ENCODE assay signal across 8 cellular contexts in the genomic region with DNA sequence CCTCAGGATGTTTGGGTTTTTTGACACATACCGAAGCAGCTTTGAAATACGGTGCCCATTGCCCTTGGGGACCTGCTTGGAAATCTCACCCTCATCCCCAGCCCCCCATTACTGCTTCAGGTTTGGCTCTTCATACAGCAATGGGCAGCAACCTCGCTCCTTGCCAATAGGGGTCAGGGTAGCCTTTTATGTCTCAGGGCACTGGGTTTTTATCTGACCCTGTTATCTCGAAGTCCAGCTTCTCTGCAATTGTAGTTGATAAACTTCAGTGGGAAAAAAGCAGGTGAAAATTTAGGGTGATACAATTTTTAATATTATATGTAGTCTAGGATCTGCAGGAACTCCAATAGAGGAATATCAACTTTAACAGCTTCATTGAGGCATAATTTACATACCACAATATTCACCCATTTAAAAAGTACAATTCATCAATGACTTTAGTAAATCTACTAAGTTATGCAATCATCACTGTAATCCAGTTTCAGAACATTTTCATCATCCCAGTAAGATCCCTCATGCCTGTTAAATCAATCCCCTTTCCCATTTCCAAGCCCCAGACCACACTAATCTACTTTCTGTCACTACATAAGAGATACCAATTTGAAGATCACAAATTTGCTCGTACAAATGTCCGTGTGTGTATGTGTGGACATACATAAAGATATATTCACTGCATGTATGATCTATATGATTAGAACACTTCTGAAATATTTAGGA.
DNase-seq lines count a peak whose midpoint lies in the region; ATAC-seq and TF ChIP-seq lines count a peak whose summit lies in the region.

No MANE protein-coding gene starts in this region.

- no peak overlapping the region for H2AFZ ChIP-seq in MM.1S (ENCODE audit: low read length)
- H2AFZ ChIP-seq in mammary epithelial cell (ENCODE audit: low read depth, low read length), result no peak overlapping the region

- no peak for ATAC-seq in activated CD4-positive, alpha-beta T cell treated with anti-CD3 and anti-CD28 coated beads for 36 hours
- ATAC-seq in omental fat pad (ENCODE audit: low FRiP score), result no peak
- no peak for ATAC-seq in GM19023 (IDR thresholded peaks at IDR 0.05; ENCODE audit: unreplicated experiment)

- no peak overlapping the region for H3K27ac ChIP-seq in MM.1S (ENCODE audit: low read length)
- H3K27ac ChIP-seq in mammary epithelial cell (ENCODE audit: insufficient read depth, low read depth, low read length), result no peak overlapping the region

- H4K20me1 ChIP-seq in MM.1S (ENCODE audit: insufficient read depth, low read length), result no peaks in the 10 kb centered on the region
- no peaks in the 10 kb centered on the region for H4K20me1 ChIP-seq in mammary epithelial cell (ENCODE audit: insufficient read depth, low read length)

- H3K4me1 ChIP-seq in MM.1S (ENCODE audit: low read length) (peaks cover 2% of the 10 kb centered on the region; the same call in 1 of the 2 replicates), mammary epithelial cell (ENCODE audit: insufficient read depth, low read length) (peaks cover 10% of the 10 kb centered on the region)

- no peaks in the 10 kb centered on the region for H3K9me3 ChIP-seq in MM.1S (replicated peaks; ENCODE audit: insufficient read depth, low read length)
- no peaks in the 10 kb centered on the region for H3K9me3 ChIP-seq in mammary epithelial cell (replicated peaks; ENCODE audit: insufficient read depth, low read length)

- no peaks in the 10 kb centered on the region for H3K27me3 Mint-ChIP-seq in activated CD4-positive, alpha-beta T cell treated with anti-CD3 and anti-CD28 coated beads for 36 hours
- H3K27me3 Mint-ChIP-seq in neural crest cell (ENCODE audit: low read depth), result no peaks in the 10 kb centered on the region

- H3K36me3 ChIP-seq in MM.1S (replicated peaks; ENCODE audit: insufficient read depth, low read length) (no peaks in the 10 kb centered on the region), mammary epithelial cell (ENCODE audit: insufficient read depth, low read length) (no peaks in the 10 kb centered on the region)

- in situ Hi-C loops in mammary epithelial cell (cut with MboI; ENCODE audit: low sequenced_read_pairs in 2 of 2), result no loop called here

- no peak overlapping the region for H3K9ac ChIP-seq in MM.1S (ENCODE audit: low read length)
- no peak overlapping the region for H3K9ac ChIP-seq in mammary epithelial cell (ENCODE audit: insufficient read depth, low read length)

- intact Hi-C loops in activated CD4-positive, alpha-beta T cell treated with anti-CD3 and anti-CD28 coated beads for 36 hours (cut with DNase I, micrococcal nuclease), result loop anchor here in 1 of 2 experiments (5.0 kb wide), 1 partner anchor 391 kb away; no protein-coding TSS in a partner anchor
- intact Hi-C loops in mammary epithelial cell (cut with micrococcal nuclease), result loop anchor here (1.0 to 10.0 kb wide), 7 partner anchors 77 to 505 kb away; no protein-coding TSS in a partner anchor

- POLR2A ChIA-PET in activated CD4-positive, alpha-beta T cell treated with anti-CD3 and anti-CD28 coated beads for 36 hours (lab: Charles Lee), result no interaction called here

- no peaks in the 10 kb centered on the region for H3K4me1 Mint-ChIP-seq in activated CD4-positive, alpha-beta T cell treated with anti-CD3 and anti-CD28 coated beads for 36 hours
- peaks cover 9% of the 10 kb centered on the region for H3K4me1 Mint-ChIP-seq in neural crest cell

- no peaks in the 10 kb centered on the region for H3F3A ChIP-seq in MM.1S (ENCODE audit: insufficient read depth, low read length)

- no TSS peak for BruUV-seq in mammary epithelial cell (replicated peaks; lab: Mats Ljungman, UMichigan)

- CTCF ChIA-PET in activated CD4-positive, alpha-beta T cell treated with anti-CD3 and anti-CD28 coated beads for 36 hours (lab: Charles Lee), result no interaction called here
- CTCF ChIA-PET in mammary epithelial cell (lab: Charles Lee; ENCODE audit: low non-redundant PET), result interaction anchor here (0.7 kb wide), 1 partner anchor 393 kb away, joined by 3 read pairs; no protein-coding TSS in a partner anchor

- TF ChIP-seq CTCF in MM.1S (IDR thresholded peaks at IDR 0.05; ENCODE audit: low read length) (peak; percentile 78), mammary epithelial cell (conservative IDR thresholded peaks at IDR 0.05 in 1 of 2, IDR thresholded peaks at IDR 0.05 in 1 of 2; ENCODE audit: extremely low read depth in 1 of 2, insufficient read depth in 1 of 2, low read depth in 1 of 2, low read length in 2 of 2) (peak; percentile 67 to 77), neural crest cell (conservative IDR thresholded peaks at IDR 0.05) (peak; percentile 66), omental fat pad (IDR thresholded peaks at IDR 0.05) (no peak)

- peak; percentile 16 for DNase-seq in activated CD4-positive, alpha-beta T cell treated with anti-CD3 and anti-CD28 coated beads for 36 hours
- no peak for DNase-seq in activated CD4-positive, alpha-beta T cell treated with anti-CD3 and anti-CD28 coated beads, Interleukin-2, amount 50 U/mL, for 4 hours
- DNase-seq in MM.1S, result peak; percentile 52
- DNase-seq in mammary epithelial cell, result peak; percentile 29
- DNase-seq in neural crest cell (ENCODE audit: low read depth, low spot score), result peak; percentile 26
- DNase-seq in dedifferentiated amniotic fluid mesenchymal stem cell (ENCODE audit: extremely low spot score), result no peak
- DNase-seq in omental fat pad (ENCODE audit: low spot score), result no peak

- H3K4me3 ChIP-seq in MM.1S (ENCODE audit: low read length), result no peak overlapping the region
- H3K4me3 ChIP-seq in mammary epithelial cell (replicated peaks in 1 of 3; ENCODE audit: insufficient read depth in 1 of 3, low read depth in 2 of 3, low read length in 3 of 3), result no peak overlapping the region

- no peak overlapping the region for H3K4me2 ChIP-seq in MM.1S (ENCODE audit: low read depth, low read length)
- H3K4me2 ChIP-seq in mammary epithelial cell (ENCODE audit: insufficient read depth, low read depth, low read length), result no peak overlapping the region

- no peak overlapping the region for H3K27ac Mint-ChIP-seq in activated CD4-positive, alpha-beta T cell treated with anti-CD3 and anti-CD28 coated beads for 36 hours
- no peak overlapping the region for H3K27ac Mint-ChIP-seq in neural crest cell (ENCODE audit: unreplicated experiment)

- no peaks in the 10 kb centered on the region for H3K9me3 Mint-ChIP-seq in activated CD4-positive, alpha-beta T cell treated with anti-CD3 and anti-CD28 coated beads for 36 hours (ENCODE audit: low read depth)
- H3K9me3 Mint-ChIP-seq in neural crest cell, result no peaks in the 10 kb centered on the region

- no peaks in the 10 kb centered on the region for H3K9me2 ChIP-seq in MM.1S (replicated peaks; ENCODE audit: insufficient read depth, low read length)

- 67% methylated on average over 6 of the region's 6 CpGs for WGBS in mammary epithelial cell (ENCODE audit: low coverage, missing lambda C conversion rate)

- H3K4me3 Mint-ChIP-seq in activated CD4-positive, alpha-beta T cell treated with anti-CD3 and anti-CD28 coated beads for 36 hours, result no peak overlapping the region
- H3K4me3 Mint-ChIP-seq in neural crest cell, result no peak overlapping the region

- H3K27me3 ChIP-seq in MM.1S (replicated peaks; ENCODE audit: insufficient read depth, low read length), result no peaks in the 10 kb centered on the region
- no peaks in the 10 kb centered on the region for H3K27me3 ChIP-seq in mammary epithelial cell (ENCODE audit: insufficient read depth, low read length)

- H3K79me2 ChIP-seq in MM.1S (ENCODE audit: low read length) (no peaks in the 10 kb centered on the region), mammary epithelial cell (ENCODE audit: insufficient read depth, low read length) (no peaks in the 10 kb centered on the region)

- H3K36me3 Mint-ChIP-seq in activated CD4-positive, alpha-beta T cell treated with anti-CD3 and anti-CD28 coated beads for 36 hours (ENCODE audit: low read depth), result no peaks in the 10 kb centered on the region
- H3K36me3 Mint-ChIP-seq in neural crest cell (ENCODE audit: low read depth), result no peaks in the 10 kb centered on the region

- dilution Hi-C loops in mammary epithelial cell (cut with HindIII; ENCODE audit: low sequenced_read_pairs), result no loop called here

Comparison
In these comparisons a context has a peak if more than half of its experiments do, and no peak if none do; other contexts are left out.
1. DNase-seq: peak in activated CD4-positive, alpha-beta T cell treated with anti-CD3 and anti-CD28 coated beads for 36 hours (single experiment), MM.1S (single experiment), mammary epithelial cell (single experiment) and neural crest cell (single experiment); none in activated CD4-positive, alpha-beta T cell treated with anti-CD3 and anti-CD28 coated beads, Interleukin-2, amount 50 U/mL, for 4 hours (0 of 2), dedifferentiated amniotic fluid mesenchymal stem cell (single experiment) and omental fat pad (single experiment).
2. CTCF ChIP-seq: peak in MM.1S (single experiment), mammary epithelial cell (2 of 2) and neural crest cell (single experiment); none in omental fat pad (0 of 3).